Comparison of ENCODE assay signal across 8 cellular contexts in the genomic region with DNA sequence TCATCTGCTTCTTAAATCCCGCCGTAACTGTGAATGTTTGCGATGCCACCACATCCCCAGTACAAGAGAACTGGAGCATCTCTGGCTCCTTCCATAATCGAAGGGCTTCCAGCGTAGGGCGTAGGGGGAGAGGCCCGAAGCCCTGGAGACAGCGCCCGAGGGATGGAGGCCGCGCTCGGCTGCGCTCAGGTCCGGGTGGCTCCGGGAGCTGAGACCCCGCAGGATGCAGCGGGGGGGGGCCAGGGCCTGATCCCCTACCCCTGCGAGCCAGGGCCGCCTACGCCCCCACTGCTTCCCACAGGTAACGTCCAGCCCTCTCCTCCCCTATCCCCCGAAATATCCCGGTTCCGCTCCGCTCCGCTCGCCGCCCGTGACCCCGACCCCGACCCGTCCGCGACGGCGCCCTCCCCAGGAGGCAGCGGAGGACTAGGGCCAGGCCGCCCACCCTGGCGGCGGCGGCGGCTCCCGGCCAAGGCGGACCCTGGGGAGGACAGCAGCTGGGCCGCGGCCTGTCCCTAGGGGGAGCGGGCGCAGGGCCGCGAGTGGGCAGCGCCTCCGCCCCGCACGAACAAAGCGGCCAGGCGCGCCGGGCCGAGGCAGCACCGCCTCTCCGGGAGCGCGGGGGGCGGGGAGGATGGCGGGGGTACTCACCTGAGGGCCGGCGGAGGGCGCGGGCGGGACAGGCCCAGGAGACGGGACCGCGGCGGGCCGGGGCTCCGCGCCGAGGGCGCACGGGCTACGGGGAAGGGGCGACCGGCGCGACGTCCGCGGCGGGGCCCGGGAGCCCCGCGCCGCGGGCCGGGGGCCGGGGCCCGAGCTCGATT. TPM values are rescaled to one million over a fixed set of nuclear protein-coding genes. Genes with fewer than 3 reads are reported as not detected.
DNase-seq lines count a peak whose midpoint lies in the region; ATAC-seq, FAIRE-seq and TF ChIP-seq lines count a peak whose summit lies in the region.

No MANE protein-coding gene starts in this region.

- H3K36me3 ChIP-seq in astrocyte (ENCODE audit: insufficient read depth, low read length) = no peaks in the 10 kb centered on the region

- H3K4me3 Mint-ChIP-seq in astrocyte (ENCODE audit: unreplicated experiment) = peak overlapping the region; percentile 96

- FAIRE-seq in astrocyte (lab: Jason Lieb, UNC) = no peak

- H3K9me3 ChIP-seq in astrocyte (ENCODE audit: insufficient read depth, low read depth, low read length) (no peaks in the 10 kb centered on the region), right cardiac atrium (ENCODE audit: control insufficient read depth, low read length) (no peaks in the 10 kb centered on the region)

- WGBS in right cardiac atrium = under 1% methylated on average over 98 of the region's 98 CpGs

- peak overlapping the region; percentile 92 for H3K9ac ChIP-seq in astrocyte (ENCODE audit: low read length)

- no peaks in the 10 kb centered on the region for H3K27me3 ChIP-seq in astrocyte (ENCODE audit: insufficient read depth, low read length)
- no peaks in the 10 kb centered on the region for H3K27me3 ChIP-seq in right cardiac atrium (ENCODE audit: control insufficient read depth, insufficient read depth)

- peak overlapping the region; percentile 80 for H2AFZ ChIP-seq in astrocyte (ENCODE audit: low read depth, low read length)

- intact Hi-C loops in right cardiac atrium (cut with DNase I) (loop anchor here in 1 of 4 donors (2.0 kb wide), 1 partner anchor 215 kb away; no protein-coding TSS in a partner anchor), posterior cingulate gyrus (cut with DNase I) (loop anchor here (5.0 kb wide), 2 partner anchors 108 to 388 kb away; no protein-coding TSS in a partner anchor)

- H3K4me2 ChIP-seq in astrocyte (ENCODE audit: low read length) = peak overlapping the region; percentile 97

- no peaks in the 10 kb centered on the region for H3K27me3 Mint-ChIP-seq in astrocyte (ENCODE audit: low read depth, unreplicated experiment)

- H3K27ac ChIP-seq in astrocyte (ENCODE audit: low read depth, low read length) = peak overlapping the region; percentile 88
- H3K27ac ChIP-seq in right cardiac atrium (ENCODE audit: low read length) = peak overlapping the region; percentile 87

- H3K4me1 ChIP-seq in astrocyte (ENCODE audit: insufficient read depth, low read length) = peaks cover 6% of the 10 kb centered on the region
- H3K4me1 ChIP-seq in right cardiac atrium (ENCODE audit: control insufficient read depth, insufficient read depth, low read length) = no peaks in the 10 kb centered on the region

- H3K4me3 ChIP-seq in astrocyte (ENCODE audit: insufficient read depth, low read depth, low read length) (peak overlapping the region; percentile 84), right cardiac atrium (ENCODE audit: low read length) (peak overlapping the region; percentile 78)

- peaks cover 52% of the 10 kb centered on the region for H3K79me2 ChIP-seq in astrocyte (ENCODE audit: insufficient read depth, low read length)

- TF ChIP-seq CTCF in astrocyte (IDR thresholded peaks at IDR 0.05; ENCODE audit: insufficient read depth, low read depth, low read length) = no peak

- peak; percentile 50 for DNase-seq in Ammon's horn (ENCODE audit: low spot score)
- DNase-seq in NCI-H1105 (lab: John Stamatoyannopoulos, UW) = peak; percentile 21
- DNase-seq in astrocyte (ENCODE audit: low read depth) = no peak
- DNase-seq in right cardiac atrium = peak; percentile 49 to 80 (median 77)
- peak; percentile 12 to 89 (median 34) for DNase-seq in posterior cingulate gyrus
- no peak for DNase-seq in activated gamma-delta T cell treated with Interleukin-2 at 50 U/mL for 16 hours
- no peak for DNase-seq in activated CD8-positive, alpha-beta memory T cell treated with anti-CD3 and anti-CD28 coated beads, Interleukin-2, amount 50 U/mL, for 4 hours

- H4K20me1 ChIP-seq in astrocyte (ENCODE audit: insufficient read depth, low read length) = peaks cover 34% of the 10 kb centered on the region

- H3K4me1 Mint-ChIP-seq in astrocyte (ENCODE audit: low read depth, unreplicated experiment) = no peaks in the 10 kb centered on the region

- H3K27ac Mint-ChIP-seq in astrocyte (ENCODE audit: unreplicated experiment) = peak overlapping the region; percentile 78

- peak; percentile 34 for ATAC-seq in GM19463 (IDR thresholded peaks at IDR 0.05; ENCODE audit: unreplicated experiment)
- peak; percentile 56 to 61 for ATAC-seq in right cardiac atrium

- no peaks in the 10 kb centered on the region for H3K36me3 Mint-ChIP-seq in astrocyte (ENCODE audit: low read depth, unreplicated experiment)

- H3K9me3 Mint-ChIP-seq in astrocyte (ENCODE audit: unreplicated experiment) = no peaks in the 10 kb centered on the region

RNA-seq across cellular contexts. Expression of gene WDFY3, which starts 0.7 kb away (rescaled TPM):
- total RNA-seq in astrocyte (76.6 and 89.5 TPM in 2 replicates), right cardiac atrium (10 to 100 TPM; 37.9 to 50.2 (median 46.7) TPM)
- polyA plus RNA-seq in right cardiac atrium = 6.7 TPM

Comparison
In these comparisons a context has a peak if more than half of its experiments do, and no peak if none do; other contexts are left out.
1. DNase-seq: peak in Ammon's horn (single experiment), NCI-H1105 (single experiment), right cardiac atrium (3 of 3) and posterior cingulate gyrus (10 of 10); none in astrocyte (single experiment), activated gamma-delta T cell treated with Interleukin-2 at 50 U/mL for 16 hours (single experiment) and activated CD8-positive, alpha-beta memory T cell treated with anti-CD3 and anti-CD28 coated beads, Interleukin-2, amount 50 U/mL, for 4 hours (single experiment).